ENCODE assay signal across 2 cellular contexts in the genomic region with DNA sequence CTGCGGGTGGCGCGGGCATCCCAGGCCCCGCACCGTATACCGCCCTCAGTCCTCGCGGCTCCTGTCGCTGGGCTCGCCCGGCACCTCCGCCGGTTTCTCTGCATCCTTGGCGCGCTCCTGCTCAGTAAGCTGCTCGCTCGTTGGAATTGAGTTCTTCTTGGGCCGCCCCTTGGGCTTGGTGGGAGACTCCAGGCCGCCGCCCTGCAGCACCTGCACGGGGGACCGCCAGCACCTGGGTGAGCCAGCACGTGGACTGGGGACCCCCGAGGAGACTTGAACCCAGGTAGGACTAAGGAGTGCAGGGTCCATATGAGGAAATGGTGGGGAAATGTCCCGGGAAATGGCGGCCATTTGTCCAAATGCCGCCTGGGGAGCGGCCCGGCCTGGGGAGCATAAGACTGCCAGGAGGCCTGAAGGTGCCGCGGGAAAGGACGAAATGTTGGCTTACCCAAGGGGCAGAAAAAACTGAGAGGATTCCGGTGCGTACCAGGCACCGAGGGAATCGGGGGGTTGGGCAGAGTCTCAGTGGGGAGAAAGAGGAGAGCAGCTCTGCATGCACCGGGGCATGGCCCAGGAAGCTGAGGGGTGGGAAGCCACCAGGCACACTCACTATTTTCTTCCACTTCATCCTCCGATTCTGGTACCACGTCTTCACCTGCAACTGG.
TF ChIP-seq lines count a peak whose summit lies in the region.

No MANE protein-coding gene starts in this region.

TF ChIP-seq in SK-N-SH, 30 proteins besides CTCF, POLR2A, EP300 and RAD21 (continued from another document):
- TF ChIP-seq, protein P1, sequence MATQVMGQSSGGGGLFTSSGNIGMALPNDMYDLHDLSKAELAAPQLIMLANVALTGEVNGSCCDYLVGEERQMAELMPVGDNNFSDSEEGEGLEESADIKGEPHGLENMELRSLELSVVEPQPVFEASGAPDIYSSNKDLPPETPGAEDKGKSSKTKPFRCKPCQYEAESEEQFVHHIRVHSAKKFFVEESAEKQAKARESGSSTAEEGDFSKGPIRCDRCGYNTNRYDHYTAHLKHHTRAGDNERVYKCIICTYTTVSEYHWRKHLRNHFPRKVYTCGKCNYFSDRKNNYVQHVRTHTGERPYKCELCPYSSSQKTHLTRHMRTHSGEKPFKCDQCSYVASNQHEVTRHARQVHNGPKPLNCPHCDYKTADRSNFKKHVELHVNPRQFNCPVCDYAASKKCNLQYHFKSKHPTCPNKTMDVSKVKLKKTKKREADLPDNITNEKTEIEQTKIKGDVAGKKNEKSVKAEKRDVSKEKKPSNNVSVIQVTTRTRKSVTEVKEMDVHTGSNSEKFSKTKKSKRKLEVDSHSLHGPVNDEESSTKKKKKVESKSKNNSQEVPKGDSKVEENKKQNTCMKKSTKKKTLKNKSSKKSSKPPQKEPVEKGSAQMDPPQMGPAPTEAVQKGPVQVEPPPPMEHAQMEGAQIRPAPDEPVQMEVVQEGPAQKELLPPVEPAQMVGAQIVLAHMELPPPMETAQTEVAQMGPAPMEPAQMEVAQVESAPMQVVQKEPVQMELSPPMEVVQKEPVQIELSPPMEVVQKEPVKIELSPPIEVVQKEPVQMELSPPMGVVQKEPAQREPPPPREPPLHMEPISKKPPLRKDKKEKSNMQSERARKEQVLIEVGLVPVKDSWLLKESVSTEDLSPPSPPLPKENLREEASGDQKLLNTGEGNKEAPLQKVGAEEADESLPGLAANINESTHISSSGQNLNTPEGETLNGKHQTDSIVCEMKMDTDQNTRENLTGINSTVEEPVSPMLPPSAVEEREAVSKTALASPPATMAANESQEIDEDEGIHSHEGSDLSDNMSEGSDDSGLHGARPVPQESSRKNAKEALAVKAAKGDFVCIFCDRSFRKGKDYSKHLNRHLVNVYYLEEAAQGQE (IDR thresholded peaks at IDR 0.05; ENCODE audit: low read depth, low read length): no peak
- TF ChIP-seq SMC3 (IDR thresholded peaks at IDR 0.05; ENCODE audit: low read depth, low read length): no peak
- TF ChIP-seq ELF1 (IDR thresholded peaks at IDR 0.05): no peak

TF ChIP-seq in SK-N-SH treated with all-trans-retinoic acid at 6 μM for 48 hours, 23 proteins besides CTCF, POLR2A, EP300 and RAD21 (continued from another document):
- TF ChIP-seq, protein P2, sequence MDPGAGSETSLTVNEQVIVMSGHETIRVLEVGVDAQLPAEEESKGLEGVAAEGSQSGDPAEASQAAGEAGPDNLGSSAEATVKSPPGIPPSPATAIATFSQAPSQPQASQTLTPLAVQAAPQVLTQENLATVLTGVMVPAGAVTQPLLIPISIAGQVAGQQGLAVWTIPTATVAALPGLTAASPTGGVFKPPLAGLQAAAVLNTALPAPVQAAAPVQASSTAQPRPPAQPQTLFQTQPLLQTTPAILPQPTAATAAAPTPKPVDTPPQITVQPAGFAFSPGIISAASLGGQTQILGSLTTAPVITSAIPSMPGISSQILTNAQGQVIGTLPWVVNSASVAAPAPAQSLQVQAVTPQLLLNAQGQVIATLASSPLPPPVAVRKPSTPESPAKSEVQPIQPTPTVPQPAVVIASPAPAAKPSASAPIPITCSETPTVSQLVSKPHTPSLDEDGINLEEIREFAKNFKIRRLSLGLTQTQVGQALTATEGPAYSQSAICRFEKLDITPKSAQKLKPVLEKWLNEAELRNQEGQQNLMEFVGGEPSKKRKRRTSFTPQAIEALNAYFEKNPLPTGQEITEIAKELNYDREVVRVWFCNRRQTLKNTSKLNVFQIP (CRISPR knock-in tag; IDR thresholded peaks at IDR 0.05; ENCODE audit: borderline replicate concordance, low read depth): no peak
- no peak for TF ChIP-seq OSR1 (CRISPR knock-in tag; IDR thresholded peaks at IDR 0.05)
- no peak for TF ChIP-seq SNAI2 (CRISPR knock-in tag; IDR thresholded peaks at IDR 0.05)
- TF ChIP-seq RARB (CRISPR knock-in tag; IDR thresholded peaks at IDR 0.05): no peak
- no peak for TF ChIP-seq TOX (CRISPR knock-in tag; IDR thresholded peaks at IDR 0.05; ENCODE audit: borderline replicate concordance)
- TF ChIP-seq, protein P3, sequence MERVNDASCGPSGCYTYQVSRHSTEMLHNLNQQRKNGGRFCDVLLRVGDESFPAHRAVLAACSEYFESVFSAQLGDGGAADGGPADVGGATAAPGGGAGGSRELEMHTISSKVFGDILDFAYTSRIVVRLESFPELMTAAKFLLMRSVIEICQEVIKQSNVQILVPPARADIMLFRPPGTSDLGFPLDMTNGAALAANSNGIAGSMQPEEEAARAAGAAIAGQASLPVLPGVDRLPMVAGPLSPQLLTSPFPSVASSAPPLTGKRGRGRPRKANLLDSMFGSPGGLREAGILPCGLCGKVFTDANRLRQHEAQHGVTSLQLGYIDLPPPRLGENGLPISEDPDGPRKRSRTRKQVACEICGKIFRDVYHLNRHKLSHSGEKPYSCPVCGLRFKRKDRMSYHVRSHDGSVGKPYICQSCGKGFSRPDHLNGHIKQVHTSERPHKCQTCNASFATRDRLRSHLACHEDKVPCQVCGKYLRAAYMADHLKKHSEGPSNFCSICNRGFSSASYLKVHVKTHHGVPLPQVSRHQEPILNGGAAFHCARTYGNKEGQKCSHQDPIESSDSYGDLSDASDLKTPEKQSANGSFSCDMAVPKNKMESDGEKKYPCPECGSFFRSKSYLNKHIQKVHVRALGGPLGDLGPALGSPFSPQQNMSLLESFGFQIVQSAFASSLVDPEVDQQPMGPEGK (CRISPR knock-in tag; IDR thresholded peaks at IDR 0.05; ENCODE audit: borderline replicate concordance): no peak
- TF ChIP-seq ISL1 (CRISPR knock-in tag; IDR thresholded peaks at IDR 0.05): no peak
- TF ChIP-seq, protein P4, sequence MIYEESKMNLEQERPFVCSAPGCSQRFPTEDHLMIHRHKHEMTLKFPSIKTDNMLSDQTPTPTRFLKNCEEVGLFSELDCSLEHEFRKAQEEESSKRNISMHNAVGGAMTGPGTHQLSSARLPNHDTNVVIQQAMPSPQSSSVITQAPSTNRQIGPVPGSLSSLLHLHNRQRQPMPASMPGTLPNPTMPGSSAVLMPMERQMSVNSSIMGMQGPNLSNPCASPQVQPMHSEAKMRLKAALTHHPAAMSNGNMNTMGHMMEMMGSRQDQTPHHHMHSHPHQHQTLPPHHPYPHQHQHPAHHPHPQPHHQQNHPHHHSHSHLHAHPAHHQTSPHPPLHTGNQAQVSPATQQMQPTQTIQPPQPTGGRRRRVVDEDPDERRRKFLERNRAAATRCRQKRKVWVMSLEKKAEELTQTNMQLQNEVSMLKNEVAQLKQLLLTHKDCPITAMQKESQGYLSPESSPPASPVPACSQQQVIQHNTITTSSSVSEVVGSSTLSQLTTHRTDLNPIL (CRISPR knock-in tag; IDR thresholded peaks at IDR 0.05; ENCODE audit: low read depth): no peak
- no peak for TF ChIP-seq CSDC2 (CRISPR knock-in tag; IDR thresholded peaks at IDR 0.05)
- no peak for TF ChIP-seq ZNF8 (CRISPR knock-in tag; IDR thresholded peaks at IDR 0.05)
- TF ChIP-seq GLIS3 (CRISPR knock-in tag; IDR thresholded peaks at IDR 0.05): no peak
